8 cellular contexts compared by ENCODE assay signal in genomic region chr15:40439461-40440299, GRCh38. TPM values are rescaled to one million over a fixed set of nuclear protein-coding genes. Genes with fewer than 3 reads are reported as not detected.
A peak's percentile ranks its signal among the peaks of the same experiment; 100 is the strongest.
DNase-seq lines count a peak whose midpoint lies in the region; ATAC-seq, FAIRE-seq and TF ChIP-seq lines count a peak whose summit lies in the region.

No MANE protein-coding gene starts in this region.

- H3K27me3 Mint-ChIP-seq in activated T-helper 2 cell treated with anti-CD3 and anti-CD28 coated beads, Interferon-gamma antibody, Interleukin-2, Interleukin-4, amounts not matched to agents 10 μg/mL and 5 μg/mL and 100 μg/mL, durations not matched to agents 14 hours and 24 hours and 36 hours (ENCODE audit: low read depth) = peaks cover 63% of the 10 kb centered on the region

- DNase-seq in NCI-H1105 treated with DMSO at 0.1 percent for 48 hours (lab: John Stamatoyannopoulos, UW) (peak; percentile 1), NCI-H1105 (lab: John Stamatoyannopoulos, UW) (no peak), MG63 (peak; percentile 42), Right ventricle myocardium superior (peak; percentile 55), pancreas (peak in 5 of 6 donors; percentile 58 to 84 (median 67)), medulla oblongata (ENCODE audit: extremely low spot score) (no peak), KG1 (lab: John Stamatoyannopoulos, UW) (no peak)
- no peak for DNase-seq in activated T-helper 2 cell treated with anti-CD3 and anti-CD28 coated beads, Interferon-gamma antibody, Interleukin-2, Interleukin-4, amounts not matched to agents 10 μg/mL and 5 μg/mL and 100 μg/mL, durations not matched to agents 14 hours and 24 hours and 36 hours (ENCODE audit: low spot score)

- H3K27me3 ChIP-seq in MG63 (peaks cover 2% of the 10 kb centered on the region; the same call in 1 of the 2 replicates), pancreas (no peaks in the 10 kb centered on the region)

- H3K4me1 Mint-ChIP-seq in activated T-helper 2 cell treated with anti-CD3 and anti-CD28 coated beads, Interferon-gamma antibody, Interleukin-2, Interleukin-4, amounts not matched to agents 10 μg/mL and 5 μg/mL and 100 μg/mL, durations not matched to agents 14 hours and 24 hours and 36 hours (ENCODE audit: low read depth) = peaks cover 38% of the 10 kb centered on the region

- peak overlapping the region; percentile 51 to 82 (median 67) for H3K27ac ChIP-seq in pancreas

- peak overlapping the region; percentile 77 for H3K27ac Mint-ChIP-seq in activated T-helper 2 cell treated with anti-CD3 and anti-CD28 coated beads, Interferon-gamma antibody, Interleukin-2, Interleukin-4, amounts not matched to agents 10 μg/mL and 5 μg/mL and 100 μg/mL, durations not matched to agents 14 hours and 24 hours and 36 hours

- H3K4me3 ChIP-seq in MG63 (peak overlapping the region; percentile 56), pancreas (peak overlapping the region; percentile 10 to 92 (median 54))

- intact Hi-C loops in activated T-helper 2 cell treated with anti-CD3 and anti-CD28 coated beads, Interferon-gamma antibody, Interleukin-2, Interleukin-4, amounts not matched to agents 10 μg/mL and 5 μg/mL and 100 μg/mL, durations not matched to agents 14 hours and 24 hours and 36 hours (cut with micrococcal nuclease) = loop anchor here (1.0 to 5.0 kb wide), 3 partner anchors 31 to 129 kb away; partner anchors contain the start of genes CHST14 and RPUSD2
- intact Hi-C loops in Right ventricle myocardium superior (cut with DNase I) = no loop called here
- intact Hi-C loops in pancreas (cut with DNase I) = no loop called here

- no peaks in the 10 kb centered on the region for H3K9me3 ChIP-seq in MG63
- no peaks in the 10 kb centered on the region for H3K9me3 ChIP-seq in pancreas

- FAIRE-seq in pancreas (lab: Jason Lieb, UNC) = no peak

- ATAC-seq in Right ventricle myocardium superior (ENCODE audit: poor library complexity) (peak; percentile 31), pancreas (peak; percentile 35 to 61 (median 50))

- peaks cover 15% of the 10 kb centered on the region for H3K36me3 Mint-ChIP-seq in activated T-helper 2 cell treated with anti-CD3 and anti-CD28 coated beads, Interferon-gamma antibody, Interleukin-2, Interleukin-4, amounts not matched to agents 10 μg/mL and 5 μg/mL and 100 μg/mL, durations not matched to agents 14 hours and 24 hours and 36 hours (ENCODE audit: low read depth)

- WGBS in pancreas, 2 donors = 4% methylated on average over 28 of the region's 28 CpGs

- peaks cover 7 to 37% (median 11%) of the 10 kb centered on the region in 3 donors for H3K4me1 ChIP-seq in pancreas

- H3K36me3 ChIP-seq in MG63 (no peaks in the 10 kb centered on the region), pancreas (no peaks in the 10 kb centered on the region)

- no peaks in the 10 kb centered on the region for H3K9me3 Mint-ChIP-seq in activated T-helper 2 cell treated with anti-CD3 and anti-CD28 coated beads, Interferon-gamma antibody, Interleukin-2, Interleukin-4, amounts not matched to agents 10 μg/mL and 5 μg/mL and 100 μg/mL, durations not matched to agents 14 hours and 24 hours and 36 hours

- H3K4me3 Mint-ChIP-seq in activated T-helper 2 cell treated with anti-CD3 and anti-CD28 coated beads, Interferon-gamma antibody, Interleukin-2, Interleukin-4, amounts not matched to agents 10 μg/mL and 5 μg/mL and 100 μg/mL, durations not matched to agents 14 hours and 24 hours and 36 hours (ENCODE audit: low read depth) = peak overlapping the region; percentile 91

- TF ChIP-seq CTCF in pancreas (IDR thresholded peaks at IDR 0.05) = no peak

RNA-seq across cellular contexts. Expression of gene BAHD1, which starts 1.1 kb away (rescaled TPM):
- total RNA-seq in MG63 (2014; rRNA removed; shearing (Covaris generic); ENCODE audit: low replicate concordance) = 5.9 and 8.2 TPM in 2 replicates
- 26.5 and 26.7 TPM in 2 replicates for total RNA-seq in activated T-helper 2 cell treated with anti-CD3 and anti-CD28 coated beads, Interferon-gamma antibody, Interleukin-2, Interleukin-4, amounts not matched to agents 10 μg/mL and 5 μg/mL and 100 μg/mL, durations not matched to agents 14 hours and 24 hours and 36 hours
- total RNA-seq in Right ventricle myocardium superior (16.2 TPM), pancreas (10 to 100 TPM in 4 of 6 donors, 1 to 10 TPM in 2; 8.0 to 16.3 (median 10.7) TPM)
- polyA plus RNA-seq in pancreas = 10 to 100 TPM in 1 of 2 donors, 1 to 10 TPM in 1; 9.7 to 13.1 TPM

RNA-seq across cellular contexts. Expression of gene CHST14, which starts 31.1 kb away (rescaled TPM):
- 12.4 and 12.5 TPM in 2 replicates for total RNA-seq in MG63 (2014; rRNA removed; shearing (Covaris generic); ENCODE audit: low replicate concordance)
- 11.8 and 12.2 TPM in 2 replicates for total RNA-seq in activated T-helper 2 cell treated with anti-CD3 and anti-CD28 coated beads, Interferon-gamma antibody, Interleukin-2, Interleukin-4, amounts not matched to agents 10 μg/mL and 5 μg/mL and 100 μg/mL, durations not matched to agents 14 hours and 24 hours and 36 hours
- total RNA-seq in Right ventricle myocardium superior (7.5 TPM), pancreas (1 to 10 TPM; 3.1 to 8.9 (median 4.1) TPM)
- 1 to 10 TPM; 4.0 to 6.1 TPM for polyA plus RNA-seq in pancreas

RNA-seq across cellular contexts. Expression of gene IVD, which starts 34.1 kb away (rescaled TPM):
- total RNA-seq in MG63 (2014; rRNA removed; shearing (Covaris generic); ENCODE audit: low replicate concordance) = 25.6 and 43.7 TPM in 2 replicates
- total RNA-seq in activated T-helper 2 cell treated with anti-CD3 and anti-CD28 coated beads, Interferon-gamma antibody, Interleukin-2, Interleukin-4, amounts not matched to agents 10 μg/mL and 5 μg/mL and 100 μg/mL, durations not matched to agents 14 hours and 24 hours and 36 hours = 75.2 and 79.4 TPM in 2 replicates
- total RNA-seq in Right ventricle myocardium superior = 90.8 TPM
- total RNA-seq in pancreas = 10 to 100 TPM; 23.8 to 41.3 (median 30.1) TPM
- polyA plus RNA-seq in pancreas = 10 to 100 TPM; 26.0 to 38.5 TPM

RNA-seq across cellular contexts. Expression of gene KNSTRN, which starts 57.2 kb away (rescaled TPM):
- total RNA-seq in MG63 (2014; rRNA removed; shearing (Covaris generic); ENCODE audit: low replicate concordance) = 72.1 and 101 TPM in 2 replicates
- total RNA-seq in activated T-helper 2 cell treated with anti-CD3 and anti-CD28 coated beads, Interferon-gamma antibody, Interleukin-2, Interleukin-4, amounts not matched to agents 10 μg/mL and 5 μg/mL and 100 μg/mL, durations not matched to agents 14 hours and 24 hours and 36 hours = 48.1 and 49.9 TPM in 2 replicates
- total RNA-seq in Right ventricle myocardium superior (7.9 TPM), pancreas (1 to 10 TPM; 2.2 to 8.4 (median 3.3) TPM)
- 1 to 10 TPM; 3.1 to 5.3 TPM for polyA plus RNA-seq in pancreas

Comparison
In these comparisons a context has a peak if more than half of its experiments do, and no peak if none do; other contexts are left out.
1. DNase-seq: peak in NCI-H1105 treated with DMSO at 0.1 percent for 48 hours (single experiment), MG63 (single experiment), Right ventricle myocardium superior (single experiment) and pancreas (5 of 6); none in NCI-H1105 (single experiment), activated T-helper 2 cell treated with anti-CD3 and anti-CD28 coated beads, Interferon-gamma antibody, Interleukin-2, Interleukin-4, amounts not matched to agents 10 μg/mL and 5 μg/mL and 100 μg/mL, durations not matched to agents 14 hours and 24 hours and 36 hours (single experiment), medulla oblongata (single experiment) and KG1 (single experiment).